15 cellular contexts compared by ENCODE assay signal in genomic region chr3:73637042-73637441, GRCh38. TPM values are rescaled to one million over a fixed set of nuclear protein-coding genes. Genes with fewer than 3 reads are reported as not detected.
A peak's percentile ranks its signal among the peaks of the same experiment; 100 is the strongest.
DNase-seq lines count a peak whose midpoint lies in the region; ATAC-seq and TF ChIP-seq lines count a peak whose summit lies in the region.
"Had no signal": no experiment of that assay in that cellular context is flagged by ENCODE, and none has a peak within 500 bp of the region (broad histone marks: within the 10 kb centered on the region; RNA-seq: fewer than 3 reads in every experiment).

No MANE protein-coding gene starts in this region.

- TF ChIP-seq CTCF in hepatocyte (IDR thresholded peaks at IDR 0.05; ENCODE audit: poor library complexity) (no peak), GM13977 (IDR thresholded peaks at IDR 0.05; ENCODE audit: extremely low read depth, insufficient read depth, missing control alignments) (no peak)

- H3K27me3 ChIP-seq in hepatocyte, result no peaks in the 10 kb centered on the region
- H3K27me3 ChIP-seq: BLaER1 had no signal

- H3K4me1 ChIP-seq in hepatocyte (ENCODE audit: insufficient read depth), result no peaks in the 10 kb centered on the region
- H3K4me1 ChIP-seq: BLaER1 had no signal

- no peaks in the 10 kb centered on the region for H3K36me3 ChIP-seq in hepatocyte (replicated peaks; ENCODE audit: insufficient read depth, low read depth)
- H3K36me3 ChIP-seq: BLaER1 had no signal

- no peak overlapping the region for H3K4me2 ChIP-seq in hepatocyte
- H3K4me2 ChIP-seq: BLaER1 had no signal

- DNase-seq in AG08395 (ENCODE audit: low spot score) (peak; percentile 66), GM03348 (ENCODE audit: low spot score) (peak; percentile 12), RKO (ENCODE audit: low spot score) (peak; percentile 42), hepatocyte (ENCODE audit: low spot score) (no peak), 8988T (no peak), NCI-H510A (lab: John Stamatoyannopoulos, UW) (no peak), GM13977 (ENCODE audit: low spot score) (no peak)
- DNase-seq: activated CD8-positive, alpha-beta T cell treated with anti-CD3 and anti-CD28 coated beads for 36 hours; immature natural killer cell; MM.1S; NCI-H345 had no signal

- H3K27ac ChIP-seq in hepatocyte, result peak overlapping the region; percentile 45
- H3K27ac ChIP-seq: BLaER1 had no signal

- H3K9me2 ChIP-seq in hepatocyte (replicated peaks; ENCODE audit: insufficient read depth), result no peaks in the 10 kb centered on the region

- H2AFZ ChIP-seq in hepatocyte, result no peak overlapping the region

- no peaks in the 10 kb centered on the region for H3K79me2 ChIP-seq in hepatocyte

- no peaks in the 10 kb centered on the region for H3K9me3 ChIP-seq in hepatocyte (ENCODE audit: low read depth)
- H3K9me3 ChIP-seq: BLaER1 had no signal

- no peak overlapping the region for H3K4me3 ChIP-seq in hepatocyte
- H3K4me3 ChIP-seq: BLaER1 had no signal

- no peaks in the 10 kb centered on the region for H4K20me1 ChIP-seq in hepatocyte (ENCODE audit: insufficient read depth, poor library complexity, severe bottlenecking)
- H4K20me1 ChIP-seq: BLaER1 had no signal

- in situ Hi-C loops in GM13977 (cut with MboI; ENCODE audit: low pct_unique_long_range_greater_than_20kb, low sequenced_read_pairs, unreplicated experiment), result no loop called here

- no peak for ATAC-seq in HG03457 (IDR thresholded peaks at IDR 0.05; ENCODE audit: unreplicated experiment)
- ATAC-seq: activated CD8-positive, alpha-beta T cell treated with anti-CD3 and anti-CD28 coated beads for 36 hours; activated T-helper 17 cell treated with anti-CD3 and anti-CD28 coated beads, Interleukin-2, amount 50 U/mL, for 72 hours; natural killer cell treated with Interleukin-12 subunit alpha and Interleukin-12 subunit beta and Interleukin-15 and Interleukin-18, amount 100 ng/mL, for 72 hours had no signal

RNA-seq across cellular contexts. Expression of gene PDZRN3, which starts 12.3 kb away (rescaled TPM):
- total RNA-seq in hepatocyte, result 42.9 and 48.2 TPM in 2 replicates
- 60.5 and 62.3 TPM in 2 replicates for polyA plus RNA-seq in hepatocyte
- total RNA-seq: activated CD8-positive, alpha-beta T cell treated with anti-CD3 and anti-CD28 coated beads for 36 hours; activated T-helper 17 cell treated with anti-CD3 and anti-CD28 coated beads, Interleukin-2, amount 50 U/mL, for 72 hours; natural killer cell treated with Interleukin-12 subunit alpha and Interleukin-12 subunit beta and Interleukin-15 and Interleukin-18, amount 100 ng/mL, for 72 hours had no signal
- polyA plus RNA-seq: immature natural killer cell had no signal

Comparison
In these comparisons a context has a peak if more than half of its experiments do, and no peak if none do; other contexts are left out.
1. DNase-seq: peak in AG08395 (single experiment), GM03348 (single experiment) and RKO (single experiment); none in hepatocyte (single experiment), 8988T (single experiment), NCI-H510A (single experiment) and GM13977 (single experiment).